Comparison of ENCODE assay signal across 1 cellular context in the genomic region with DNA sequence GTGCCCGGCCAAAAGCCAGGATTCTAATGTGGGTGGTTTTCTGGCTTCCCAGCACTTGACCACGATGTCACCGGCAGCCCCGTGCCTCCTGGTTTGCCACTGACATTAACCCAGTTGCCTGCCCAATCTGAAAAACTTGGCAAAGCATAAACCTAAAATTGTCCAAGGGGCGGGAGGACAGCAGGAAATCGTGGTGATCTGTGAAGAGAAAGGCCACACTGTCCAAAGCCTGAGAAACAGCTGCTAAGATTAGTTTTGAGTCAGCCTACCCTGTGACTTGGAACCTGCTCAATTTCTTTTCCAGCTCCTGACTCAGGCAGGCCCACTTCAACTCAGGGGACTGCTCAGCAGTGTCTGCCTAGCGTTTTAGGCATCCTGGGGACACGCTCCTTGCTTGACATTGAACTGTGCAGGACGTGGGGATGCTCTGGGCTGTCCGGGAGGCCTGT.
TF ChIP-seq lines count a peak whose summit lies in the region.

No MANE protein-coding gene starts in this region.

TF ChIP-seq in IMR-90, 13 proteins besides CTCF, POLR2A, EP300 and RAD21:
- TF ChIP-seq FOS (IDR thresholded peaks at IDR 0.05; ENCODE audit: low read depth, low read length) (no peak; the same call in 1 of the 2 replicates), CEBPB (IDR thresholded peaks at IDR 0.05; ENCODE audit: low read depth, low read length) (no peak), MAFK (IDR thresholded peaks at IDR 0.05; ENCODE audit: low read depth, low read length) (no peak; the same call in 1 of the 2 replicates), SMC3 (IDR thresholded peaks at IDR 0.05; ENCODE audit: low read depth, low read length) (no peak), CHD1 (IDR thresholded peaks at IDR 0.05; ENCODE audit: low read depth, low read length) (no peak), NFE2L2 (IDR thresholded peaks at IDR 0.05; ENCODE audit: low read depth, low read length) (peak; percentile 1; the same call in 1 of the 2 replicates), MXI1 (IDR thresholded peaks at IDR 0.05; ENCODE audit: borderline replicate concordance, low read depth, low read length) (0 out of 2 replicates have a peak, but pooled peaks have one; percentile 31), MAZ (IDR thresholded peaks at IDR 0.05; ENCODE audit: borderline replicate concordance, low read depth, low read length) (peak; percentile 36; the same call in 1 of the 2 replicates), RCOR1 (IDR thresholded peaks at IDR 0.05; ENCODE audit: insufficient replicate concordance, low read length) (peak; percentile 62)
- TF ChIP-seq, protein P1, sequence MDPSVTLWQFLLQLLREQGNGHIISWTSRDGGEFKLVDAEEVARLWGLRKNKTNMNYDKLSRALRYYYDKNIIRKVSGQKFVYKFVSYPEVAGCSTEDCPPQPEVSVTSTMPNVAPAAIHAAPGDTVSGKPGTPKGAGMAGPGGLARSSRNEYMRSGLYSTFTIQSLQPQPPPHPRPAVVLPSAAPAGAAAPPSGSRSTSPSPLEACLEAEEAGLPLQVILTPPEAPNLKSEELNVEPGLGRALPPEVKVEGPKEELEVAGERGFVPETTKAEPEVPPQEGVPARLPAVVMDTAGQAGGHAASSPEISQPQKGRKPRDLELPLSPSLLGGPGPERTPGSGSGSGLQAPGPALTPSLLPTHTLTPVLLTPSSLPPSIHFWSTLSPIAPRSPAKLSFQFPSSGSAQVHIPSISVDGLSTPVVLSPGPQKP (IDR thresholded peaks at IDR 0.05; ENCODE audit: borderline replicate concordance, low read depth, low read length), result no peak
